In the genomic region with DNA sequence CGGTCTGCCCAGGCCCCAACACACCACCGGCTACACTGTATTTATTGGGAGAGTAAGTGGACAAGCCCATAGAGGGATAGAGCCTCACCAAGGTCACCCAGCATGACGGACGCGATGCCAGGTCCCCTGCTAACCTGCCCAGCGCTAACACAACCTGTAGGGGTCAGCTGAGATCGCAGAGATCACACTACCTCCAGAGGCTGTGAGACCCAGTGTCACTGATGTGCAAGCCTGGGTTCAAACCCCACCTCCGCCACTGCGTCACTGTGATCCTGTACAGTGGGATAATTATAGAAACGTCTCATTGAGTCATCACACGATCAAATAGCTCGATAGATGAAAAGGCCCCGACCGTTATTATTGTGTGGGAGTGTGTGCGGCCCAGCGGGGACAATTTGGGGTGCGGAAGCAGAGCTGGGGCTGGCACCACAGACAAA, we compare ENCODE assay signal across 21 cellular contexts. TPM values are rescaled to one million over a fixed set of nuclear protein-coding genes. Genes with fewer than 3 reads are reported as not detected.
A peak's percentile ranks its signal among the peaks of the same experiment; 100 is the strongest.
DNase-seq lines count a peak whose midpoint lies in the region; ATAC-seq and TF ChIP-seq lines count a peak whose summit lies in the region.
"Had no signal": no experiment of that assay in that cellular context is flagged by ENCODE, and none has a peak within 500 bp of the region (broad histone marks: within the 10 kb centered on the region; RNA-seq: fewer than 3 reads in every experiment).

No MANE protein-coding gene starts in this region.

- H3K4me3 ChIP-seq in IMR-90 (ENCODE audit: insufficient read depth, low read depth, low read length) (no peak overlapping the region), body of pancreas (no peak overlapping the region), gastrocnemius medialis (no peak overlapping the region)
- H3K4me3 ChIP-seq: gastroesophageal sphincter, HAP-1, prostate gland, SK-N-MC, uterus had no signal

- H4K8ac ChIP-seq in IMR-90 (ENCODE audit: low read depth in 2 of 2, low read length in 2 of 2): no peak overlapping the region

- H3K36me3 ChIP-seq in IMR-90 (ENCODE audit: control insufficient read depth, insufficient read depth, low read length) (no peaks in the 10 kb centered on the region), body of pancreas (replicated peaks in 1 of 2; ENCODE audit: insufficient read depth in 1 of 2, low read depth in 2 of 2) (no peaks in the 10 kb centered on the region), gastrocnemius medialis (no peaks in the 10 kb centered on the region)
- H3K36me3 ChIP-seq: gastroesophageal sphincter, HAP-1, prostate gland, uterus had no signal

- H3K9me1 ChIP-seq in IMR-90 (ENCODE audit: insufficient read depth, low read length): no peaks in the 10 kb centered on the region

- no peak overlapping the region for H3K18ac ChIP-seq in IMR-90 (ENCODE audit: low read depth, low read length)

- no peak overlapping the region for H4K5ac ChIP-seq in IMR-90 (ENCODE audit: low read depth, low read length)

- dilution Hi-C loops in IMR-90 (cut with HindIII; ENCODE audit: low sequenced_read_pairs, unreplicated experiment): no loop called here

- CTCF ChIA-PET in activated CD8-positive, alpha-beta T cell treated with anti-CD3 and anti-CD28 coated beads for 36 hours (lab: Charles Lee): interaction anchor here (1.0 to 5.3 kb wide), 5 partner anchors 15 to 89 kb away, joined by 3 to 24 read pairs (median 4); no protein-coding TSS in a partner anchor
- CTCF ChIA-PET in activated CD8-positive, alpha-beta T cell treated with anti-CD3 and anti-CD28 coated beads, Interleukin-2, amount 10 ng/mL, durations not matched to agents 7 days and 5 days (lab: Charles Lee): interaction anchor here (1.2 kb wide), 1 partner anchor 77 kb away, joined by 3 read pairs; no protein-coding TSS in a partner anchor
- CTCF ChIA-PET in IMR-90 (lab: Yijun Ruan, JAX): interaction anchor here (0.6 kb wide), 1 partner anchor 23 kb away, joined by 3 read pairs; no protein-coding TSS in a partner anchor

- no peak overlapping the region for H3K56ac ChIP-seq in IMR-90 (ENCODE audit: extremely low read depth, insufficient read depth, low read length)

- DNase-seq in activated CD8-positive, alpha-beta T cell treated with anti-CD3 and anti-CD28 coated beads for 36 hours: peak; percentile 52
- no peak for DNase-seq in activated CD8-positive, alpha-beta T cell treated with anti-CD3 and anti-CD28 coated beads, Interleukin-2, amount 10 ng/mL, durations not matched to agents 7 days and 5 days
- DNase-seq in IMR-90: no peak
- DNase-seq in body of pancreas: peak; percentile 60 to 74 (median 68)
- peak in 1 of 2 donors; percentile 44 for DNase-seq in gastrocnemius medialis
- DNase-seq in NK-92 (lab: John Stamatoyannopoulos, UW; ENCODE audit: unreplicated experiment): no peak
- DNase-seq: ACHN, activated gamma-delta T cell treated with Interleukin-2 at 50 U/mL for 16 hours, cortex of kidney, left ventricle myocardium superior, NCI-H1436, NCI-H226, OCI-M1 had no signal

- H3K27me3 ChIP-seq in IMR-90 (ENCODE audit: control insufficient read depth, insufficient read depth, low read length) (peaks cover 2% of the 10 kb centered on the region; the same call in 1 of the 2 replicates), body of pancreas (no peaks in the 10 kb centered on the region), gastrocnemius medialis (no peaks in the 10 kb centered on the region)
- H3K27me3 ChIP-seq: gastroesophageal sphincter, uterus had no signal

- H3K9me3 ChIP-seq in IMR-90 (ENCODE audit: control insufficient read depth, insufficient read depth, low read length) (no peaks in the 10 kb centered on the region), body of pancreas (no peaks in the 10 kb centered on the region), gastrocnemius medialis (no peaks in the 10 kb centered on the region)
- H3K9me3 ChIP-seq: gastroesophageal sphincter, HAP-1, prostate gland, uterus had no signal

- no peak for TF ChIP-seq RAD21 in IMR-90 (IDR thresholded peaks at IDR 0.05; ENCODE audit: low read length)

- H2BK15ac ChIP-seq in IMR-90 (ENCODE audit: low read depth, low read length): no peak overlapping the region

- H3K4ac ChIP-seq in IMR-90 (ENCODE audit: low read depth, low read length): no peak overlapping the region

- no peak for ATAC-seq in activated CD8-positive, alpha-beta T cell treated with anti-CD3 and anti-CD28 coated beads for 36 hours
- ATAC-seq in activated CD8-positive, alpha-beta T cell treated with anti-CD3 and anti-CD28 coated beads, Interleukin-2, amount 10 ng/mL, durations not matched to agents 7 days and 5 days: no peak
- ATAC-seq in IMR-90 (ENCODE audit: low read depth) (no peak), body of pancreas (no peak), gastrocnemius medialis (no peak), HG02852 (IDR thresholded peaks at IDR 0.05; ENCODE audit: unreplicated experiment) (no peak), GM18873 (IDR thresholded peaks at IDR 0.05; ENCODE audit: low FRiP score, unreplicated experiment) (no peak)
- ATAC-seq: gastroesophageal sphincter, left ventricle myocardium superior had no signal

- no peak overlapping the region for H2BK120ac ChIP-seq in IMR-90 (ENCODE audit: low read depth, low read length)

- H2BK5ac ChIP-seq in IMR-90 (ENCODE audit: low read depth, low read length, poor library complexity, severe bottlenecking): no peak overlapping the region

- H3K4me1 Mint-ChIP-seq in activated CD8-positive, alpha-beta T cell treated with anti-CD3 and anti-CD28 coated beads for 36 hours (ENCODE audit: low read depth): peaks cover 26% of the 10 kb centered on the region
- peaks cover 25% of the 10 kb centered on the region for H3K4me1 Mint-ChIP-seq in activated CD8-positive, alpha-beta T cell treated with anti-CD3 and anti-CD28 coated beads, Interleukin-2, amount 10 ng/mL, durations not matched to agents 7 days and 5 days (ENCODE audit: low read depth)

- H3K9ac ChIP-seq in IMR-90 (ENCODE audit: low read depth, low read length): no peak overlapping the region

- WGBS in IMR-90 (ENCODE audit: extremely low coverage in 2 of 2, insufficient read length in 1 of 2), 2 experiments: 55% methylated on average over 7 of the region's 17 CpGs; no CpG with 5 or more reads in 1 of the 2 experiments
- whole genome bisulfite sequencing in body of pancreas, 2 donors: 48 to 61% methylated on average over 9 to 17 of the region's 17 CpGs

- POLR2A ChIA-PET in activated CD8-positive, alpha-beta T cell treated with anti-CD3 and anti-CD28 coated beads for 36 hours (lab: Charles Lee): interaction anchor here (1.0 to 3.4 kb wide), 2 partner anchors 13 to 15 kb away, joined by 3 to 12 read pairs; no protein-coding TSS in a partner anchor
- POLR2A ChIA-PET in activated CD8-positive, alpha-beta T cell treated with anti-CD3 and anti-CD28 coated beads, Interleukin-2, amount 10 ng/mL, durations not matched to agents 7 days and 5 days (lab: Charles Lee): no interaction called here
- POLR2A ChIA-PET in IMR-90 (lab: Charles Lee; ENCODE audit: unreplicated experiment): no interaction called here

- H2BK20ac ChIP-seq in IMR-90 (ENCODE audit: low read depth, low read length): no peak overlapping the region

- no peak overlapping the region for H3K4me2 ChIP-seq in IMR-90 (ENCODE audit: low read depth, low read length)

- no peak for TF ChIP-seq POLR2A in IMR-90 (IDR thresholded peaks at IDR 0.05; ENCODE audit: low read depth, low read length)
- TF ChIP-seq POLR2A in body of pancreas (IDR thresholded peaks at IDR 0.05): no peak
- TF ChIP-seq POLR2A in gastrocnemius medialis (IDR thresholded peaks at IDR 0.05): no peak

- no peaks in the 10 kb centered on the region for H3K27me3 Mint-ChIP-seq in activated CD8-positive, alpha-beta T cell treated with anti-CD3 and anti-CD28 coated beads for 36 hours
- H3K27me3 Mint-ChIP-seq in activated CD8-positive, alpha-beta T cell treated with anti-CD3 and anti-CD28 coated beads, Interleukin-2, amount 10 ng/mL, durations not matched to agents 7 days and 5 days (ENCODE audit: low read depth): peaks cover 5% of the 10 kb centered on the region
- H3K27me3 Mint-ChIP-seq: stimulated activated naive CD8-positive, alpha-beta T cell treated with anti-CD3 and anti-CD28 coated beads, Interleukin-15, Interleukin-2, amounts not matched to agents 100 ng/mL and 50 ng/mL, for 24 hours had no signal

- no peaks in the 10 kb centered on the region for H3K9me3 Mint-ChIP-seq in activated CD8-positive, alpha-beta T cell treated with anti-CD3 and anti-CD28 coated beads for 36 hours
- no peaks in the 10 kb centered on the region for H3K9me3 Mint-ChIP-seq in activated CD8-positive, alpha-beta T cell treated with anti-CD3 and anti-CD28 coated beads, Interleukin-2, amount 10 ng/mL, durations not matched to agents 7 days and 5 days (ENCODE audit: insufficient read depth)
- H3K9me3 Mint-ChIP-seq: stimulated activated naive CD8-positive, alpha-beta T cell treated with anti-CD3 and anti-CD28 coated beads, Interleukin-15, Interleukin-2, amounts not matched to agents 100 ng/mL and 50 ng/mL, for 24 hours had no signal

- H4K20me1 ChIP-seq in IMR-90 (ENCODE audit: insufficient read depth, low read length): no peaks in the 10 kb centered on the region

- no peak overlapping the region for H3K27ac Mint-ChIP-seq in activated CD8-positive, alpha-beta T cell treated with anti-CD3 and anti-CD28 coated beads for 36 hours
- H3K27ac Mint-ChIP-seq in activated CD8-positive, alpha-beta T cell treated with anti-CD3 and anti-CD28 coated beads, Interleukin-2, amount 10 ng/mL, durations not matched to agents 7 days and 5 days: no peak overlapping the region

- no peak overlapping the region for H3K14ac ChIP-seq in IMR-90 (replicated peaks; ENCODE audit: low read depth, low read length)

- no peak overlapping the region for H2AK9ac ChIP-seq in IMR-90 (replicated peaks; ENCODE audit: low read depth, low read length, poor library complexity)

- no peak overlapping the region for H4K91ac ChIP-seq in IMR-90 (ENCODE audit: insufficient read depth, low read depth, low read length)

- BruUV-seq in IMR-90 (replicated peaks; lab: Mats Ljungman, UMichigan): no TSS peak

- H2AK5ac ChIP-seq in IMR-90 (ENCODE audit: low read depth, low read length): peak overlapping the region; percentile 3; the same call in 1 of the 2 replicates

- H3K27ac ChIP-seq in IMR-90 (ENCODE audit: insufficient read depth, low read length) (no peak overlapping the region), body of pancreas (peak overlapping the region in 2 of 4 donors; percentile 29 to 45), gastrocnemius medialis (peak overlapping the region in 3 of 4 donors; percentile 62 to 74 (median 68))
- H3K27ac ChIP-seq: gastroesophageal sphincter, prostate gland, SK-N-MC had no signal

- intact Hi-C loops in activated CD8-positive, alpha-beta T cell treated with anti-CD3 and anti-CD28 coated beads for 36 hours (cut with micrococcal nuclease): loop anchor here (10.0 kb wide), 1 partner anchor 255 kb away; a partner anchor contains a TSS
- intact Hi-C loops in IMR-90 (cut with micrococcal nuclease): no loop called here
- intact Hi-C loops in body of pancreas (cut with DNase I): loop anchor here (10.0 kb wide), 1 partner anchor 75 kb away; no protein-coding TSS in a partner anchor
- intact Hi-C loops in gastrocnemius medialis (cut with DNase I; ENCODE audit: low total_unique reads): loop anchor here (10.0 kb wide), 1 partner anchor 945 kb away; a partner anchor contains a TSS

- no peak overlapping the region for H3K4me3 Mint-ChIP-seq in activated CD8-positive, alpha-beta T cell treated with anti-CD3 and anti-CD28 coated beads for 36 hours
- H3K4me3 Mint-ChIP-seq in activated CD8-positive, alpha-beta T cell treated with anti-CD3 and anti-CD28 coated beads, Interleukin-2, amount 10 ng/mL, durations not matched to agents 7 days and 5 days: no peak overlapping the region
- H3K4me3 Mint-ChIP-seq: stimulated activated naive CD8-positive, alpha-beta T cell treated with anti-CD3 and anti-CD28 coated beads, Interleukin-15, Interleukin-2, amounts not matched to agents 100 ng/mL and 50 ng/mL, for 24 hours had no signal

- no peaks in the 10 kb centered on the region for H3K36me3 Mint-ChIP-seq in activated CD8-positive, alpha-beta T cell treated with anti-CD3 and anti-CD28 coated beads for 36 hours (ENCODE audit: low read depth)
- no peaks in the 10 kb centered on the region for H3K36me3 Mint-ChIP-seq in activated CD8-positive, alpha-beta T cell treated with anti-CD3 and anti-CD28 coated beads, Interleukin-2, amount 10 ng/mL, durations not matched to agents 7 days and 5 days (ENCODE audit: low read depth)

- H3K79me1 ChIP-seq in IMR-90 (ENCODE audit: low read depth in 1 of 2, low read length in 2 of 2): peaks cover 0 to 3% of the 10 kb centered on the region in 2 experiments; a peak in 1 of 4 replicates

- no peak overlapping the region for H3K23ac ChIP-seq in IMR-90 (ENCODE audit: low read depth, low read length)

- H3K4me1 ChIP-seq in IMR-90 (ENCODE audit: control insufficient read depth, insufficient read depth, low read length): peaks cover 11% of the 10 kb centered on the region
- peaks cover 21% of the 10 kb centered on the region for H3K4me1 ChIP-seq in body of pancreas
- peaks cover 17 to 19% of the 10 kb centered on the region in 2 donors for H3K4me1 ChIP-seq in gastrocnemius medialis

- TF ChIP-seq CTCF in activated CD8-positive, alpha-beta T cell treated with anti-CD3 and anti-CD28 coated beads for 36 hours (IDR thresholded peaks at IDR 0.05): no peak
- TF ChIP-seq CTCF in IMR-90 (conservative IDR thresholded peaks at IDR 0.05; ENCODE audit: low read depth, low read length) (no peak), body of pancreas (IDR thresholded peaks at IDR 0.05) (peak in 5 of 7 experiments; percentile 28 to 54 (median 48)), gastrocnemius medialis (IDR thresholded peaks at IDR 0.05 in 4 of 5, conservative IDR thresholded peaks at IDR 0.05 in 1 of 5) (peak in 3 of 5 experiments; percentile 13 to 43 (median 29))

- in situ Hi-C loops in IMR-90 (cut with MboI; ENCODE audit: low sequenced_read_pairs) (no loop called here), gastrocnemius medialis (cut with MboI; ENCODE audit: low sequenced_read_pairs in 4 of 4) (loop anchor here in 1 of 4 donors (10.0 kb wide), 1 partner anchor 65 kb away; a partner anchor contains a TSS)

- H2AFZ ChIP-seq in IMR-90 (replicated peaks; ENCODE audit: low read length, poor library complexity): peak overlapping the region; percentile 52

RNA-seq across cellular contexts. Expression of a gene that starts 10.6 kb away (rescaled TPM):
- total RNA-seq in activated CD8-positive, alpha-beta T cell treated with anti-CD3 and anti-CD28 coated beads for 36 hours: 1 to 10 TPM; 2.8 to 3.0 TPM
- total RNA-seq in activated CD8-positive, alpha-beta T cell treated with anti-CD3 and anti-CD28 coated beads, Interleukin-2, amount 10 ng/mL, durations not matched to agents 7 days and 5 days: under 1 TPM; 0.24 to 0.57 TPM
- total RNA-seq in IMR-90 (2012; rRNA removed) (under 0.01 and 0.28 TPM in 2 replicates), body of pancreas (10 to 100 TPM; 34.5 to 45.2 TPM), gastrocnemius medialis (10 to 100 TPM; 26.1 to 48.5 (median 45.2) TPM)
- 0.41 and 0.72 TPM in 2 replicates for polyA plus RNA-seq in IMR-90 (2012; rRNA removed)
- polyA plus RNA-seq in IMR-90 (2012; cell fraction: cytosol; rRNA removed): 0.42 and 0.45 TPM in 2 replicates
- 3.8 and 3.9 TPM in 2 replicates for polyA plus RNA-seq in IMR-90 (2012; cell fraction: nucleus; rRNA removed; ENCODE audit: low replicate concordance)

RNA-seq across cellular contexts. Expression of a gene that starts 22.6 kb away (rescaled TPM):
- 100 to 1,000 TPM; 283 to 296 TPM for total RNA-seq in activated CD8-positive, alpha-beta T cell treated with anti-CD3 and anti-CD28 coated beads for 36 hours
- 100 to 1,000 TPM; 635 to 655 TPM for total RNA-seq in activated CD8-positive, alpha-beta T cell treated with anti-CD3 and anti-CD28 coated beads, Interleukin-2, amount 10 ng/mL, durations not matched to agents 7 days and 5 days
- total RNA-seq in IMR-90 (2012; rRNA removed) (119 and 121 TPM in 2 replicates), body of pancreas (100 to 1,000 TPM; 166 to 254 TPM), gastrocnemius medialis (100 to 1,000 TPM; 437 to 686 (median 474) TPM)
- 407 and 444 TPM in 2 replicates for polyA plus RNA-seq in IMR-90 (2012; rRNA removed)
- polyA plus RNA-seq in IMR-90 (2012; cell fraction: cytosol; rRNA removed): 218 and 593 TPM in 2 replicates
- polyA plus RNA-seq in IMR-90 (2012; cell fraction: nucleus; rRNA removed; ENCODE audit: low replicate concordance): 457 and 800 TPM in 2 replicates

RNA-seq across cellular contexts. Expression of a gene that starts 54.5 kb away (rescaled TPM):
- 1 to 10 TPM; 5.2 to 5.4 TPM for total RNA-seq in activated CD8-positive, alpha-beta T cell treated with anti-CD3 and anti-CD28 coated beads for 36 hours
- total RNA-seq in activated CD8-positive, alpha-beta T cell treated with anti-CD3 and anti-CD28 coated beads, Interleukin-2, amount 10 ng/mL, durations not matched to agents 7 days and 5 days: under 1 TPM; 0.08 to 0.71 TPM
- total RNA-seq in IMR-90 (2012; rRNA removed) (25.5 and 34.4 TPM in 2 replicates), body of pancreas (10 to 100 TPM; 27.2 to 37.2 TPM), gastrocnemius medialis (10 to 100 TPM; 38.3 to 72.5 (median 68.5) TPM)
- 33.3 and 44.5 TPM in 2 replicates for polyA plus RNA-seq in IMR-90 (2012; rRNA removed)
- polyA plus RNA-seq in IMR-90 (2012; cell fraction: cytosol; rRNA removed): 29.2 and 50.1 TPM in 2 replicates
- 24.5 and 49.2 TPM in 2 replicates for polyA plus RNA-seq in IMR-90 (2012; cell fraction: nucleus; rRNA removed; ENCODE audit: low replicate concordance)

Comparison
In these comparisons a context has a peak if more than half of its experiments do, and no peak if none do; other contexts are left out.
1. DNase-seq: peak in activated CD8-positive, alpha-beta T cell treated with anti-CD3 and anti-CD28 coated beads for 36 hours (single experiment) and body of pancreas (4 of 4); none in activated CD8-positive, alpha-beta T cell treated with anti-CD3 and anti-CD28 coated beads, Interleukin-2, amount 10 ng/mL, durations not matched to agents 7 days and 5 days (single experiment), IMR-90 (single experiment) and NK-92 (single experiment).
2. CTCF ChIP-seq: peak in body of pancreas (5 of 7) and gastrocnemius medialis (3 of 5); none in activated CD8-positive, alpha-beta T cell treated with anti-CD3 and anti-CD28 coated beads for 36 hours (single experiment) and IMR-90 (single experiment).
3. RNA of a gene that starts 10.6 kb away (total RNA-seq): 26.1 to 48.5 TPM in gastrocnemius medialis and 34.5 to 45.2 TPM in body of pancreas; 2.8 to 3.0 TPM in activated CD8-positive, alpha-beta T cell treated with anti-CD3 and anti-CD28 coated beads for 36 hours, 0.24 to 0.57 TPM in activated CD8-positive, alpha-beta T cell treated with anti-CD3 and anti-CD28 coated beads, Interleukin-2, amount 10 ng/mL, durations not matched to agents 7 days and 5 days and under 0.01 to 0.28 TPM in IMR-90; every median in the first group is over 4 times any median in the second.